Comparison of ENCODE assay signal across 8 cellular contexts in genomic region chr2:112493858-112494648, GRCh38. TPM values are rescaled to one million over a fixed set of nuclear protein-coding genes. Genes with fewer than 3 reads are reported as not detected.
A peak's percentile ranks its signal among the peaks of the same experiment; 100 is the strongest.
DNase-seq lines count a peak whose midpoint lies in the region; ATAC-seq and TF ChIP-seq lines count a peak whose summit lies in the region.

No MANE protein-coding gene starts in this region.

- intact Hi-C loops in Right ventricle myocardium superior (cut with DNase I) (no loop called here), left ventricle myocardium inferior (cut with micrococcal nuclease) (no loop called here), heart right ventricle (cut with DNase I) (no loop called here), transverse colon (cut with DNase I; ENCODE audit: low total_unique reads) (no loop called here)

- no peak overlapping the region for H3K4me3 ChIP-seq in left ventricle myocardium inferior
- H3K4me3 ChIP-seq in WERI-Rb-1 (ENCODE audit: low read depth, low read length) = no peak overlapping the region
- no peak overlapping the region for H3K4me3 ChIP-seq in heart right ventricle
- no peak overlapping the region for H3K4me3 ChIP-seq in transverse colon
- no peak overlapping the region for H3K4me3 ChIP-seq in HAP-1

- H3K27ac ChIP-seq in left ventricle myocardium inferior (replicated peaks) = no peak overlapping the region
- peak overlapping the region; percentile 41 for H3K27ac ChIP-seq in WERI-Rb-1
- no peak overlapping the region for H3K27ac ChIP-seq in heart right ventricle
- H3K27ac ChIP-seq in transverse colon = no peak overlapping the region

- TF ChIP-seq EP300 in transverse colon (IDR thresholded peaks at IDR 0.05; ENCODE audit: low read depth) = no peak

- H3K4me1 ChIP-seq in left ventricle myocardium inferior (peaks cover 12% of the 10 kb centered on the region), heart right ventricle (peaks cover 0 to 17% (median 8%) of the 10 kb centered on the region in 9 donors), transverse colon (peaks cover 0 to 7% (median 0%) of the 10 kb centered on the region in 4 donors), HAP-1 (no peaks in the 10 kb centered on the region)

- H3K36me3 ChIP-seq in left ventricle myocardium inferior (peaks cover 19% of the 10 kb centered on the region), WERI-Rb-1 (peaks cover 13% of the 10 kb centered on the region), heart right ventricle (peaks cover 0 to 43% (median 3%) of the 10 kb centered on the region in 9 donors), transverse colon (peaks cover 0 to 7% (median 2%) of the 10 kb centered on the region in 4 donors), HAP-1 (replicated peaks) (peaks cover 35% of the 10 kb centered on the region)

- ATAC-seq in Right ventricle myocardium superior (ENCODE audit: poor library complexity) (peak; percentile 62), heart right ventricle (peak in 7 of 8 donors; percentile 38 to 77 (median 55))

- TF ChIP-seq CTCF in left ventricle myocardium inferior (IDR thresholded peaks at IDR 0.05; ENCODE audit: borderline replicate concordance) = no peak
- no peak for TF ChIP-seq CTCF in WERI-Rb-1 (IDR thresholded peaks at IDR 0.05; ENCODE audit: low read depth, low read length)
- TF ChIP-seq CTCF in heart right ventricle (IDR thresholded peaks at IDR 0.05) = no peak
- TF ChIP-seq CTCF in transverse colon (IDR thresholded peaks at IDR 0.05) = no peak

- no peak for TF ChIP-seq POLR2A in transverse colon (IDR thresholded peaks at IDR 0.05)

- H3K9me3 ChIP-seq in left ventricle myocardium inferior (replicated peaks) (no peaks in the 10 kb centered on the region), WERI-Rb-1 (ENCODE audit: severe bottlenecking) (no peaks in the 10 kb centered on the region), heart right ventricle (no peaks in the 10 kb centered on the region), transverse colon (no peaks in the 10 kb centered on the region), HAP-1 (no peaks in the 10 kb centered on the region)

- H3K27me3 ChIP-seq in left ventricle myocardium inferior (ENCODE audit: low read depth) (no peaks in the 10 kb centered on the region), WERI-Rb-1 (ENCODE audit: insufficient read depth, low read depth, severe bottlenecking) (no peaks in the 10 kb centered on the region), heart right ventricle (no peaks in the 10 kb centered on the region), transverse colon (no peaks in the 10 kb centered on the region), HAP-1 (ENCODE audit: low read depth) (no peaks in the 10 kb centered on the region)

- WGBS in heart right ventricle, 2 donors = 68 to 72% methylated on average over 9 of the region's 9 CpGs
- 77 to 86% methylated on average over 4 to 9 of the region's 9 CpGs for WGBS in transverse colon (ENCODE audit: low coverage in 1 of 2), 2 donors

- in situ Hi-C loops in transverse colon (cut with MboI; ENCODE audit: low pct_ligation_motif_present in 1 of 4, low pct_unique_long_range_greater_than_20kb in 1 of 4, low sequenced_read_pairs in 3 of 4) (loop anchor here in 1 of 4 donors (25.0 kb wide), 1 partner anchor 243 kb away; no protein-coding TSS in a partner anchor), HAP-1 (cut with MboI; ENCODE audit: low sequenced_read_pairs) (no loop called here)

- DNase-seq in Right ventricle myocardium superior = no peak
- DNase-seq in left ventricle myocardium inferior = no peak
- peak; percentile 70 for DNase-seq in WERI-Rb-1
- no peak for DNase-seq in heart right ventricle
- peak; percentile 11 for DNase-seq in transverse colon
- no peak for DNase-seq in HAP-1 (ENCODE audit: low spot score in 2 of 2)
- DNase-seq in NCI-H524 treated with DMSO at 0.1 percent for 48 hours (lab: John Stamatoyannopoulos, UW) = no peak
- DNase-seq in activated gamma-delta T cell treated with Interleukin-2 at 50 U/mL for 16 hours = no peak

RNA-seq across cellular contexts. Expression of gene TTL, which starts 12.1 kb away (rescaled TPM):
- total RNA-seq in Right ventricle myocardium superior (47.9 TPM), left ventricle myocardium inferior (47.1 TPM), heart right ventricle (10 to 100 TPM; 38.2 to 54.5 (median 48.9) TPM), transverse colon (10 to 100 TPM in 3 of 4 donors, 1 to 10 TPM in 1; 7.9 to 61.3 (median 16.6) TPM)
- polyA plus RNA-seq in heart right ventricle = 10 to 100 TPM; 12.9 to 16.9 TPM

RNA-seq across cellular contexts. Expression of gene POLR1B, which starts 48.2 kb away (rescaled TPM):
- total RNA-seq in Right ventricle myocardium superior = 9.1 TPM
- 11.7 TPM for total RNA-seq in left ventricle myocardium inferior
- total RNA-seq in heart right ventricle = 10 to 100 TPM in 7 of 10 donors, 1 to 10 TPM in 3; 6.4 to 15.3 (median 11.0) TPM
- 1 to 10 TPM; 3.5 to 4.2 TPM for polyA plus RNA-seq in heart right ventricle
- 10 to 100 TPM in 3 of 4 donors, 1 to 10 TPM in 1; 6.0 to 24.1 (median 14.8) TPM for total RNA-seq in transverse colon

Comparison
In these comparisons a context has a peak if more than half of its experiments do, and no peak if none do; other contexts are left out.
1. DNase-seq: peak in WERI-Rb-1 (single experiment) and transverse colon (single experiment); none in Right ventricle myocardium superior (single experiment), left ventricle myocardium inferior (single experiment), heart right ventricle (0 of 2), HAP-1 (0 of 2), NCI-H524 treated with DMSO at 0.1 percent for 48 hours (single experiment) and activated gamma-delta T cell treated with Interleukin-2 at 50 U/mL for 16 hours (single experiment).